ENCODE assay signal across 8 cellular contexts in genomic region chr9:130042406-130042930, GRCh38. TPM values are rescaled to one million over a fixed set of nuclear protein-coding genes. Genes with fewer than 3 reads are reported as not detected.
A peak's percentile ranks its signal among the peaks of the same experiment; 100 is the strongest.
DNase-seq lines count a peak whose midpoint lies in the region; ATAC-seq and TF ChIP-seq lines count a peak whose summit lies in the region.

No MANE protein-coding gene starts in this region.

- H3K4me1 ChIP-seq in HAP-1 (peaks cover 30% of the 10 kb centered on the region), muscle layer of duodenum (ENCODE audit: control insufficient read depth in 1 of 2, insufficient read depth in 2 of 2, low read length in 2 of 2) (peaks cover 5 to 24% of the 10 kb centered on the region in 2 donors), vagina (peaks cover 44% of the 10 kb centered on the region)

- H3K27me3 ChIP-seq in HAP-1 (ENCODE audit: low read depth), result no peaks in the 10 kb centered on the region
- H3K27me3 ChIP-seq in muscle layer of duodenum (ENCODE audit: low read depth, low read length), result no peaks in the 10 kb centered on the region
- no peaks in the 10 kb centered on the region for H3K27me3 ChIP-seq in vagina

- no peaks in the 10 kb centered on the region for H3K9me3 Mint-ChIP-seq in WTC11

- H3K36me3 ChIP-seq in HAP-1 (replicated peaks), result no peaks in the 10 kb centered on the region
- no peaks in the 10 kb centered on the region for H3K36me3 ChIP-seq in muscle layer of duodenum (ENCODE audit: control insufficient read depth in 1 of 2, insufficient read depth in 2 of 2, low read length in 2 of 2)
- no peaks in the 10 kb centered on the region for H3K36me3 ChIP-seq in vagina

- H3K27ac ChIP-seq in muscle layer of duodenum (ENCODE audit: low read length) (peak overlapping the region; percentile 71), vagina (peak overlapping the region; percentile 97)

- no peak for DNase-seq in AG04449 (ENCODE audit: low read depth, low spot score)
- peak in 1 of 2 experiments; percentile 46 for DNase-seq in HAP-1 (ENCODE audit: low spot score in 2 of 2)
- peak; percentile 56 for DNase-seq in WTC11 (ENCODE audit: low spot score)
- DNase-seq in epithelial cell of esophagus (ENCODE audit: low read depth), result peak; percentile 12
- DNase-seq in vagina (ENCODE audit: extremely low spot score in 2 of 2), result no peak
- no peak for DNase-seq in DMS114 treated with DMSO at 0.1 percent for 48 hours (lab: John Stamatoyannopoulos, UW; ENCODE audit: unreplicated experiment)

- intact Hi-C loops in vagina (cut with DNase I), result no loop called here

- peak overlapping the region; percentile 97 for H3K4me3 Mint-ChIP-seq in WTC11

- H3K27ac Mint-ChIP-seq in WTC11, result peak overlapping the region; percentile 73; the same call in 1 of the 2 replicates

- no peaks in the 10 kb centered on the region for H3K36me3 Mint-ChIP-seq in WTC11

- in situ Hi-C loops in HAP-1 (cut with MboI; ENCODE audit: low sequenced_read_pairs), result no loop called here

- ATAC-seq in WTC11, result peak; percentile 9
- ATAC-seq in GM18502 (IDR thresholded peaks at IDR 0.05; ENCODE audit: poor library complexity, unreplicated experiment), result no peak

- TF ChIP-seq CTCF in AG04449 (IDR thresholded peaks at IDR 0.05; ENCODE audit: insufficient read depth, low read length, missing control alignments) (no peak), WTC11 (IDR thresholded peaks at IDR 0.05) (no peak), epithelial cell of esophagus (IDR thresholded peaks at IDR 0.05; ENCODE audit: insufficient read depth, low read depth, low read length, missing control alignments) (no peak), vagina (IDR thresholded peaks at IDR 0.05) (no peak)

- TF ChIP-seq POLR2A in vagina (IDR thresholded peaks at IDR 0.05), result no peak

- peaks cover 19% of the 10 kb centered on the region for H3K27me3 Mint-ChIP-seq in WTC11 (ENCODE audit: low read depth)

- H3K4me3 ChIP-seq in AG04449 (ENCODE audit: low read depth, low read length) (peak overlapping the region; percentile 77), HAP-1 (peak overlapping the region; percentile 56), epithelial cell of esophagus (ENCODE audit: low read length) (peak overlapping the region; percentile 80), muscle layer of duodenum (ENCODE audit: low read depth in 1 of 2, low read length in 2 of 2) (peak overlapping the region; percentile 74 to 89), vagina (peak overlapping the region; percentile 89 to 92)

- POLR2A ChIA-PET in AG04449 (lab: Yijun Ruan, JAX), result interaction anchor here (0.5 to 2.0 kb wide), 5 partner anchors 8 to 157 kb away, joined by 3 to 9 read pairs (median 3); no protein-coding TSS in a partner anchor
- POLR2A ChIA-PET in WTC11 (lab: Charles Lee), result interaction anchor here (0.7 kb wide), 1 partner anchor 220 kb away, joined by 3 read pairs; no protein-coding TSS in a partner anchor

- CTCF ChIA-PET in AG04449 (lab: Yijun Ruan, JAX) (interaction anchor here (0.6 to 4.9 kb wide), 6 partner anchors 10 to 156 kb away, joined by 3 to 44 read pairs (median 3); partner anchors contain the start of gene GPR107), WTC11 (lab: Charles Lee) (interaction anchor here (0.7 to 1.5 kb wide), 5 partner anchors 11 to 156 kb away, joined by 3 to 5 read pairs (median 3); partner anchors contain the start of gene GPR107)

- peaks cover 42% of the 10 kb centered on the region for H3K4me1 Mint-ChIP-seq in WTC11

- H3K9me3 ChIP-seq in HAP-1, result no peaks in the 10 kb centered on the region
- no peaks in the 10 kb centered on the region for H3K9me3 ChIP-seq in muscle layer of duodenum (ENCODE audit: control insufficient read depth in 1 of 2, low read length in 2 of 2)
- H3K9me3 ChIP-seq in vagina, result no peaks in the 10 kb centered on the region

TF ChIP-seq in WTC11, 78 proteins besides CTCF, POLR2A, EP300 and RAD21:
- TF ChIP-seq FOXK1 (CRISPR knock-in tag; IDR thresholded peaks at IDR 0.05) (peak; percentile 9; the same call in 1 of the 2 replicates), ZNF425 (CRISPR knock-in tag; conservative IDR thresholded peaks at IDR 0.05) (no peak), SP1 (CRISPR knock-in tag; conservative IDR thresholded peaks at IDR 0.05) (no peak), KAT7 (CRISPR knock-in tag; IDR thresholded peaks at IDR 0.05; ENCODE audit: borderline replicate concordance) (0 out of 2 replicates have a peak, but pooled peaks have one; percentile 36), NFE2L1 (CRISPR knock-in tag; IDR thresholded peaks at IDR 0.05) (0 out of 2 replicates have a peak, but pooled peaks have one; percentile 17), MAX (CRISPR knock-in tag; IDR thresholded peaks at IDR 0.05) (no peak), ZNF423 (CRISPR knock-in tag; IDR thresholded peaks at IDR 0.05) (peak; percentile 48; the same call in 1 of the 2 replicates), AR (CRISPR knock-in tag; IDR thresholded peaks at IDR 0.05) (no peak), OVOL2 (CRISPR knock-in tag; IDR thresholded peaks at IDR 0.05; ENCODE audit: borderline replicate concordance) (no peak), ZNF219 (CRISPR knock-in tag; IDR thresholded peaks at IDR 0.05; ENCODE audit: borderline replicate concordance) (no peak)
- TF ChIP-seq, protein P1, sequence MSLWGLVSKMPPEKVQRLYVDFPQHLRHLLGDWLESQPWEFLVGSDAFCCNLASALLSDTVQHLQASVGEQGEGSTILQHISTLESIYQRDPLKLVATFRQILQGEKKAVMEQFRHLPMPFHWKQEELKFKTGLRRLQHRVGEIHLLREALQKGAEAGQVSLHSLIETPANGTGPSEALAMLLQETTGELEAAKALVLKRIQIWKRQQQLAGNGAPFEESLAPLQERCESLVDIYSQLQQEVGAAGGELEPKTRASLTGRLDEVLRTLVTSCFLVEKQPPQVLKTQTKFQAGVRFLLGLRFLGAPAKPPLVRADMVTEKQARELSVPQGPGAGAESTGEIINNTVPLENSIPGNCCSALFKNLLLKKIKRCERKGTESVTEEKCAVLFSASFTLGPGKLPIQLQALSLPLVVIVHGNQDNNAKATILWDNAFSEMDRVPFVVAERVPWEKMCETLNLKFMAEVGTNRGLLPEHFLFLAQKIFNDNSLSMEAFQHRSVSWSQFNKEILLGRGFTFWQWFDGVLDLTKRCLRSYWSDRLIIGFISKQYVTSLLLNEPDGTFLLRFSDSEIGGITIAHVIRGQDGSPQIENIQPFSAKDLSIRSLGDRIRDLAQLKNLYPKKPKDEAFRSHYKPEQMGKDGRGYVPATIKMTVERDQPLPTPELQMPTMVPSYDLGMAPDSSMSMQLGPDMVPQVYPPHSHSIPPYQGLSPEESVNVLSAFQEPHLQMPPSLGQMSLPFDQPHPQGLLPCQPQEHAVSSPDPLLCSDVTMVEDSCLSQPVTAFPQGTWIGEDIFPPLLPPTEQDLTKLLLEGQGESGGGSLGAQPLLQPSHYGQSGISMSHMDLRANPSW (CRISPR knock-in tag; conservative IDR thresholded peaks at IDR 0.05; ENCODE audit: low read depth), result no peak

RNA-seq across cellular contexts. Expression of gene FNBP1, which starts 0.5 kb away (rescaled TPM):
- 38.1 to 43.6 TPM (median 38.4 TPM) in 3 replicates for total RNA-seq in WTC11 (2021)
- total RNA-seq in vagina, result 47.1 TPM

RNA-seq across cellular contexts. Expression of gene GPR107, which starts 11.2 kb away (rescaled TPM):
- total RNA-seq in WTC11 (2021) (33.2 to 36.4 TPM (median 34.7 TPM) in 3 replicates), vagina (25.5 TPM)

Comparison
In these comparisons a context has a peak if more than half of its experiments do, and no peak if none do; other contexts are left out.
1. DNase-seq: peak in WTC11 (single experiment) and epithelial cell of esophagus (single experiment); none in AG04449 (single experiment), vagina (0 of 2) and DMS114 treated with DMSO at 0.1 percent for 48 hours (single experiment).
2. Peak in every context shown above with its lines, with median percentiles within 50 percentile points of each other: H3K4me3 ChIP-seq.